ENCODE assay signal across 25 cellular contexts in genomic region chr1:6774381-6774780, GRCh38.
"Had no signal": no experiment of that assay in that cellular context is flagged by ENCODE, and none has a peak within 500 bp of the region (broad histone marks: within the 10 kb centered on the region; RNA-seq: fewer than 3 reads in every experiment).

No MANE protein-coding gene starts in this region.

- H3K4me3 Mint-ChIP-seq: dendritic cell treated with granulocyte-macrophage colony-stimulating factor and Interleukin-4, amounts not matched to agents 40 ng/mL and 50 ng/mL, for 4 days; effector memory CD8-positive, alpha-beta T cell; endodermal cell had no signal

- H3K27me3 ChIP-seq: colonic mucosa, esophagus muscularis mucosa, esophagus squamous epithelium, gastrocnemius medialis, gastroesophageal sphincter had no signal

- DNase-seq: colonic mucosa; cortex of kidney; dermis blood vessel endothelial cell; dorsolateral prefrontal cortex; effector CD4-positive, alpha-beta T cell; effector CD8-positive, alpha-beta T cell; effector memory CD4-positive, alpha-beta T cell; effector memory CD8-positive, alpha-beta T cell; endodermal cell; erythroblast; esophagus squamous epithelium; foreskin fibroblast; foreskin keratinocyte; foreskin melanocyte; gastrocnemius medialis; glutamatergic neuron; head of caudate nucleus; heart left ventricle; heart right ventricle had no signal

- ATAC-seq: effector memory CD8-positive, alpha-beta T cell; esophagus mucosa; foreskin keratinocyte; gastrocnemius medialis; gastroesophageal sphincter; heart left ventricle; heart right ventricle had no signal

- H3K4me3 ChIP-seq: colonic mucosa, coronary artery, dorsolateral prefrontal cortex, esophagus muscularis mucosa, esophagus squamous epithelium, gastrocnemius medialis, gastroesophageal sphincter, heart left ventricle, heart right ventricle had no signal

- H3K9me3 ChIP-seq: colonic mucosa, esophagus muscularis mucosa, esophagus squamous epithelium, gastrocnemius medialis, gastroesophageal sphincter had no signal

- H3K27ac Mint-ChIP-seq: dendritic cell treated with granulocyte-macrophage colony-stimulating factor and Interleukin-4, amounts not matched to agents 40 ng/mL and 50 ng/mL, for 4 days; effector memory CD8-positive, alpha-beta T cell; endodermal cell had no signal

- H3K4me1 ChIP-seq: colonic mucosa had no signal

- H3K9me3 Mint-ChIP-seq: effector memory CD8-positive, alpha-beta T cell had no signal

- H3K27ac ChIP-seq: colonic mucosa, coronary artery, dorsolateral prefrontal cortex, epithelial cell of prostate, esophagus muscularis mucosa, esophagus squamous epithelium, foreskin keratinocyte, gastrocnemius medialis, gastroesophageal sphincter, heart left ventricle, heart right ventricle had no signal

- H3K36me3 ChIP-seq: colonic mucosa, esophagus muscularis mucosa, esophagus squamous epithelium, gastrocnemius medialis, gastroesophageal sphincter, heart left ventricle, heart right ventricle had no signal
